In the genomic region with DNA sequence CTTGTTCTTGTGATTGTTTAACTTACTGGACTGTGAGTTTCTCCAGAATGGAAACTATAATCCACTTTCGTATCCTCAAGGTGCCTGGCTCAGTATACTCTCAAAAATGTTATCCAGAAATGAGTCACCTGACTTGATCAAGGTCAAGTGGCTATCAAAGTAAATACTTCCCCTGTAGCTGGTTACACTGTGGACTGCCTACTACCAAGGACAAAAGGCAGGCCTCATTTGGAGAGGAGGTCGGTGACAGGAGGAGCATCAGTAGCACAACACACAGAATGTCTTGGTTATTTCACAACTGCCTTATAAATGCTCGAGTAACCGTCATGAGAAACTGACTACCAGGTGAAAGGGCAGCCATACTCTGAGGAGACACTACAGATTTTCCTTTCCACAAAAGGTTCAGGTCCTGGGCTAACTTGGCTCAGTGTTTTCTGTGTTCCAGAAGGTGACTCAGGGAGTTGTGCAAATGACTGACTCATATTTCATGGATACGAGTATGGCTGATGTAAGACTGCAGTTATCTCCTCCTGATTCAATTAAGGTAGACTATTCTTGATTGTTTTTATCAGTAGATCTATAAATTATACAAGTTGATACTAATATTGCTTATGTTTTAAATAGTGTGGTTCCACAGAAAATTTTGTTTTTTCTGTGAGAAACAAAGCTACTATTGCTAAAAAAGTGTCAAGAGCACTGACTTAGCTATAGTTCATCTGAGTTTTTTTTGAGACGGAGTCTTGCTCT, we compare ENCODE assay signal across 1 cellular context.
TF ChIP-seq lines count a peak whose summit lies in the region.

No MANE protein-coding gene starts in this region.

TF ChIP-seq in SK-N-SH, 30 proteins besides CTCF, POLR2A, EP300 and RAD21:
- TF ChIP-seq TCF12 (IDR thresholded peaks at IDR 0.05) (peak; percentile 49; the same call in 1 of the 2 replicates), RCOR1 (IDR thresholded peaks at IDR 0.05; ENCODE audit: low read length) (no peak), FOXM1 (IDR thresholded peaks at IDR 0.05; ENCODE audit: low read depth) (no peak), JUND (IDR thresholded peaks at IDR 0.05) (peak; percentile 63), FOSL2 (IDR thresholded peaks at IDR 0.05; ENCODE audit: borderline replicate concordance, low read depth) (peak; percentile 86), SIN3A (IDR thresholded peaks at IDR 0.05; ENCODE audit: borderline replicate concordance, low read depth, low read length) (no peak), NFIC (IDR thresholded peaks at IDR 0.05; ENCODE audit: borderline replicate concordance) (peak; percentile 40; the same call in 1 of the 2 replicates), YY1 (IDR thresholded peaks at IDR 0.05; ENCODE audit: low read depth) (no peak)
- TF ChIP-seq, protein P1, sequence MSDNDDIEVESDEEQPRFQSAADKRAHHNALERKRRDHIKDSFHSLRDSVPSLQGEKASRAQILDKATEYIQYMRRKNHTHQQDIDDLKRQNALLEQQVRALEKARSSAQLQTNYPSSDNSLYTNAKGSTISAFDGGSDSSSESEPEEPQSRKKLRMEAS (IDR thresholded peaks at IDR 0.05; ENCODE audit: low read depth) = no peak
